33 cellular contexts compared by ENCODE assay signal in genomic region chr22:43398910-43399309, GRCh38. TPM values are rescaled to one million over a fixed set of nuclear protein-coding genes. Genes with fewer than 3 reads are reported as not detected.
"Had no signal": no experiment of that assay in that cellular context is flagged by ENCODE, and none has a peak within 500 bp of the region (broad histone marks: within the 10 kb centered on the region; RNA-seq: fewer than 3 reads in every experiment).

No MANE protein-coding gene starts in this region.

- H3K9me3 ChIP-seq: heart left ventricle, left lung, mucosa of descending colon, ovary, psoas muscle, suprapubic skin, transverse colon, upper lobe of right lung, vagina had no signal

- H3K36me3 Mint-ChIP-seq: mesothelial cell of epicardium; naive B cell; natural killer cell treated with Interleukin-12 subunit alpha and Interleukin-12 subunit beta and Interleukin-15 and Interleukin-18, amount 100 ng/mL, for 72 hours; neural progenitor cell had no signal

- DNase-seq: effector CD8-positive, alpha-beta T cell; foreskin keratinocyte; left cardiac atrium; left lung; mesenchymal stem cell; naive B cell; nucleus accumbens; ovary; psoas muscle; right cardiac atrium; stimulated activated CD4-positive, alpha-beta T cell treated with anti-CD3 and anti-CD28 coated beads, Interleukin-15, amount 100 ng/mL, for 24 hours; stimulated activated CD4-positive, alpha-beta T cell treated with anti-CD3 and anti-CD28 coated beads, Interleukin-2, amount 100 ng/mL, for 48 hours; stimulated activated naive CD4-positive, alpha-beta T cell; stimulated activated naive CD8-positive, alpha-beta T cell treated with anti-CD3 and anti-CD28 coated beads, Interleukin-15, amount 100 ng/mL, for 72 hours; transverse colon; upper lobe of right lung had no signal

- H3K4me2 ChIP-seq: hepatocyte, neural progenitor cell had no signal

- H3K4me3 Mint-ChIP-seq: mesothelial cell of epicardium; natural killer cell treated with Interleukin-12 subunit alpha and Interleukin-12 subunit beta and Interleukin-15 and Interleukin-18, amount 100 ng/mL, for 72 hours; neural progenitor cell; stimulated activated naive CD8-positive, alpha-beta T cell treated with anti-CD3 and anti-CD28 coated beads, Interleukin-15, amount 100 ng/mL, for 72 hours had no signal

- H3K4me3 ChIP-seq: esophagus muscularis mucosa, gastroesophageal sphincter, heart left ventricle, hepatocyte, left lung, mucosa of descending colon, neural progenitor cell, ovary, psoas muscle, skin epidermis, suprapubic skin, transverse colon, upper lobe of right lung, vagina had no signal

- H3K4me1 Mint-ChIP-seq: mesothelial cell of epicardium; naive B cell; stimulated activated naive CD8-positive, alpha-beta T cell treated with anti-CD3 and anti-CD28 coated beads, Interleukin-15, amount 100 ng/mL, for 72 hours had no signal

- H3K4me1 ChIP-seq: esophagus muscularis mucosa, foreskin keratinocyte, gastroesophageal sphincter, heart left ventricle, left lung, neural progenitor cell, psoas muscle, transverse colon, upper lobe of right lung, vagina had no signal

- H3K27ac Mint-ChIP-seq: mesothelial cell of epicardium; natural killer cell treated with Interleukin-12 subunit alpha and Interleukin-12 subunit beta and Interleukin-15 and Interleukin-18, amount 100 ng/mL, for 72 hours; stimulated activated naive CD8-positive, alpha-beta T cell treated with anti-CD3 and anti-CD28 coated beads, Interleukin-15, amount 100 ng/mL, for 72 hours had no signal

- H3K36me3 ChIP-seq: esophagus muscularis mucosa, gastroesophageal sphincter, heart left ventricle, left lung, neural progenitor cell, ovary, suprapubic skin, transverse colon, upper lobe of right lung, vagina had no signal

- H2AFZ ChIP-seq: hepatocyte, neural progenitor cell had no signal

- FAIRE-seq: colon, endothelial cell of umbilical vein had no signal

- H3K9ac ChIP-seq: neural progenitor cell had no signal

- ATAC-seq: foreskin keratinocyte; gastroesophageal sphincter; heart left ventricle; left cardiac atrium; left lung; mucosa of descending colon; natural killer cell treated with Interleukin-12 subunit alpha and Interleukin-12 subunit beta and Interleukin-15 and Interleukin-18, amount 100 ng/mL, for 72 hours; psoas muscle; right cardiac atrium; stimulated activated naive CD8-positive, alpha-beta T cell treated with anti-CD3 and anti-CD28 coated beads, Interleukin-15, amount 100 ng/mL, for 72 hours; upper lobe of right lung had no signal

- H3K79me2 ChIP-seq: hepatocyte had no signal

- H3K9me3 Mint-ChIP-seq: natural killer cell treated with Interleukin-12 subunit alpha and Interleukin-12 subunit beta and Interleukin-15 and Interleukin-18, amount 100 ng/mL, for 72 hours; stimulated activated naive CD8-positive, alpha-beta T cell treated with anti-CD3 and anti-CD28 coated beads, Interleukin-15, amount 100 ng/mL, for 72 hours had no signal

- H3K27ac ChIP-seq: esophagus muscularis mucosa, foreskin keratinocyte, gastroesophageal sphincter, heart left ventricle, hepatocyte, left lung, neural progenitor cell, ovary, psoas muscle, skin epidermis, suprapubic skin, transverse colon, upper lobe of right lung, vagina had no signal

- H3K27me3 ChIP-seq: hepatocyte, neural progenitor cell, ovary, vagina had no signal

RNA-seq across cellular contexts. Expression of gene MPPED1, which starts 12.9 kb away (rescaled TPM):
- total RNA-seq: endothelial cell of umbilical vein; epithelial cell of proximal tubule; esophagus muscularis mucosa; fibroblast of lung; foreskin keratinocyte; kidney epithelial cell; left lung; natural killer cell treated with Interleukin-12 subunit alpha and Interleukin-12 subunit beta and Interleukin-15 and Interleukin-18, amount 100 ng/mL, for 72 hours; psoas muscle; renal cortical epithelial cell; transverse colon; upper lobe of right lung had no signal
- polyA plus RNA-seq: endothelial cell of umbilical vein, fibroblast of lung, foreskin keratinocyte, heart left ventricle had no signal

RNA-seq across cellular contexts. Expression of gene SCUBE1, which starts 55.7 kb away (rescaled TPM):
- total RNA-seq: endothelial cell of umbilical vein, epithelial cell of proximal tubule, foreskin keratinocyte had no signal
- polyA plus RNA-seq: fibroblast of lung, foreskin keratinocyte had no signal
